Comparison of ENCODE assay signal across 9 cellular contexts in genomic region chr1:1069711-1070676, GRCh38. TPM values are rescaled to one million over a fixed set of nuclear protein-coding genes. Genes with fewer than 3 reads are reported as not detected.
A peak's percentile ranks its signal among the peaks of the same experiment; 100 is the strongest.
DNase-seq lines count a peak whose midpoint lies in the region; ATAC-seq, FAIRE-seq and TF ChIP-seq lines count a peak whose summit lies in the region.
"Had no signal": no experiment of that assay in that cellular context is flagged by ENCODE, and none has a peak within 500 bp of the region (broad histone marks: within the 10 kb centered on the region; RNA-seq: fewer than 3 reads in every experiment).

No MANE protein-coding gene starts in this region.

- H3K4me3 Mint-ChIP-seq in naive B cell: peak overlapping the region; percentile 59 to 87 (median 80)

- peaks cover 21 to 49% (median 38%) of the 10 kb centered on the region in 11 experiments for H3K27me3 ChIP-seq in BLaER1 treated with 17β-estradiol and CSF1 and Interleukin-3, amounts not matched to agents 10 nM and 100 nM
- no peaks in the 10 kb centered on the region for H3K27me3 ChIP-seq in HCT116 (ENCODE audit: insufficient read depth, low read length)
- H3K27me3 ChIP-seq in K562 (ENCODE audit: control insufficient read depth in 2 of 2, insufficient read depth in 2 of 2, low read length in 2 of 2): peaks cover 2 to 11% of the 10 kb centered on the region in 2 experiments; a peak in 2 of 5 replicates
- H3K27me3 ChIP-seq in thyroid gland: no peaks in the 10 kb centered on the region
- H3K27me3 ChIP-seq: body of pancreas had no signal

- H4K20me1 ChIP-seq in BLaER1 treated with 17β-estradiol and CSF1 and Interleukin-3, amounts not matched to agents 10 nM and 100 nM: peaks cover 0 to 52% (median 32%) of the 10 kb centered on the region in 11 experiments; a peak in 18 of 22 replicates
- H4K20me1 ChIP-seq in HCT116 (ENCODE audit: insufficient read depth): no peaks in the 10 kb centered on the region
- H4K20me1 ChIP-seq in K562 (replicated peaks; ENCODE audit: control insufficient read depth, insufficient read depth, low read length): peaks cover 7% of the 10 kb centered on the region; the same call in 1 of the 2 replicates

- H3K4me3 ChIP-seq in BLaER1 treated with 17β-estradiol and CSF1 and Interleukin-3, amounts not matched to agents 10 nM and 100 nM: peak overlapping the region; percentile 57 to 76 (median 64)
- H3K4me3 ChIP-seq in HCT116 (replicated peaks in 1 of 2; ENCODE audit: low read depth in 1 of 2, low read length in 2 of 2): peak overlapping the region; percentile 50 to 64
- peak overlapping the region; percentile 48 for H3K4me3 ChIP-seq in K562
- H3K4me3 ChIP-seq in thyroid gland (replicated peaks in 1 of 3): peak overlapping the region in 1 of 3 donors; percentile 35

- H3K27ac ChIP-seq in BLaER1 treated with 17β-estradiol and CSF1 and Interleukin-3, amounts not matched to agents 10 nM and 100 nM: peak overlapping the region in 6 of 11 experiments; percentile 4 to 36 (median 22); a peak in 7 of 22 replicates
- peak overlapping the region; percentile 79 for H3K27ac ChIP-seq in HCT116 (ENCODE audit: low read depth, low read length)
- no peak overlapping the region for H3K27ac ChIP-seq in K562 (ENCODE audit: extremely low read depth, low read depth, low read length)
- H3K27ac ChIP-seq in thyroid gland: no peak overlapping the region

- RAD21 ChIA-PET in HCT116 (lab: Charles Lee; ENCODE audit: low non-redundant PET in 1 of 2, low total read pairs in 2 of 2, uncharacterized antibody in 2 of 2, unreplicated experiment in 2 of 2): no interaction called here

- POLR2A ChIA-PET in HCT116 (lab: Charles Lee): interaction anchor here (0.7 to 1.0 kb wide), 2 partner anchors 51 to 371 kb away, joined by 3 to 7 read pairs; partner anchors contain the start of gene AGRN
- POLR2A ChIA-PET in K562 (lab: Yijun Ruan, JAX): interaction anchor here (0.7 to 1.0 kb wide), 2 partner anchors 9 to 11 kb away, joined by 3 to 4 read pairs; no protein-coding TSS in a partner anchor

- H3K9me3 ChIP-seq in BLaER1 treated with 17β-estradiol and CSF1 and Interleukin-3, amounts not matched to agents 10 nM and 100 nM (replicated peaks in 1 of 11): no peaks in the 10 kb centered on the region
- H3K9me3 ChIP-seq in HCT116 (ENCODE audit: control insufficient read depth in 1 of 2, insufficient read depth in 1 of 2, low read depth in 1 of 2, low read length in 2 of 2) (no peaks in the 10 kb centered on the region), K562 (replicated peaks; ENCODE audit: control insufficient read depth, insufficient read depth, low read depth, low read length) (no peaks in the 10 kb centered on the region), thyroid gland (no peaks in the 10 kb centered on the region)
- H3K9me3 ChIP-seq: body of pancreas had no signal

- intact Hi-C loops in HCT116 (cut with micrococcal nuclease): loop anchor here (5.0 kb wide), 2 partner anchors 68 to 277 kb away; partner anchors contain the start of genes DVL1 and HES4
- intact Hi-C loops in K562 (cut with micrococcal nuclease): no loop called here
- intact Hi-C loops in thyroid gland (cut with DNase I): no loop called here

- TF ChIP-seq POLR2A in HCT116 (IDR thresholded peaks at IDR 0.05; ENCODE audit: borderline replicate concordance, extremely low read depth, insufficient read depth, insufficient read length) (no peak), K562 (conservative IDR thresholded peaks at IDR 0.05) (no peak), thyroid gland (IDR thresholded peaks at IDR 0.05) (no peak)

- peak; percentile 65 for FAIRE-seq in K562 (lab: Jason Lieb, UNC)

- H3K9me3 Mint-ChIP-seq in naive B cell: no peaks in the 10 kb centered on the region

- no peaks in the 10 kb centered on the region for H3K36me3 Mint-ChIP-seq in naive B cell

- H2AFZ ChIP-seq in HCT116 (ENCODE audit: low read depth, low read length, poor library complexity, severe bottlenecking): no peak overlapping the region
- peak overlapping the region; percentile 96 for H2AFZ ChIP-seq in K562 (ENCODE audit: low read depth, low read length)

- TF ChIP-seq EP300 in K562 (IDR thresholded peaks at IDR 0.05; ENCODE audit: low read length): no peak

- TF ChIP-seq CTCF in HCT116 (IDR thresholded peaks at IDR 0.05 in 2 of 3, conservative IDR thresholded peaks at IDR 0.05 in 1 of 3; ENCODE audit: borderline replicate concordance in 1 of 3, insufficient read depth in 1 of 3, low read depth in 2 of 3, low read length in 2 of 3) (no peak), K562 (IDR thresholded peaks at IDR 0.05 in 2 of 3, conservative IDR thresholded peaks at IDR 0.05 in 1 of 3; ENCODE audit: insufficient read depth in 2 of 3, low read depth in 1 of 3, low read length in 3 of 3) (no peak), thyroid gland (IDR thresholded peaks at IDR 0.05) (no peak)

- WGBS in K562 (ENCODE audit: insufficient coverage, low coverage, missing lambda C conversion rate): 17% methylated on average over 33 of the region's 40 CpGs
- WGBS in thyroid gland, 2 donors: 67 to 74% methylated on average over 5 to 18 of the region's 40 CpGs

- peaks cover 18 to 66% (median 53%) of the 10 kb centered on the region in 10 experiments for H3K4me1 ChIP-seq in BLaER1 treated with 17β-estradiol and CSF1 and Interleukin-3, amounts not matched to agents 10 nM and 100 nM
- H3K4me1 ChIP-seq in HCT116 (ENCODE audit: control insufficient read depth in 1 of 2, insufficient read depth in 2 of 2, low read length in 2 of 2) (peaks cover 38 to 67% of the 10 kb centered on the region in 2 experiments), K562 (replicated peaks in 1 of 2; ENCODE audit: control insufficient read depth in 2 of 2, insufficient read depth in 2 of 2, low read length in 2 of 2) (peaks cover 19 to 91% of the 10 kb centered on the region in 2 experiments; a peak in 4 of 5 replicates), thyroid gland (peaks cover 5 to 16% of the 10 kb centered on the region in 2 donors)

- H3K36me3 ChIP-seq in BLaER1 treated with 17β-estradiol and CSF1 and Interleukin-3, amounts not matched to agents 10 nM and 100 nM: no peaks in the 10 kb centered on the region
- H3K36me3 ChIP-seq in HCT116 (ENCODE audit: control insufficient read depth in 1 of 2, insufficient read depth in 2 of 2, low read length in 2 of 2): no peaks in the 10 kb centered on the region
- no peaks in the 10 kb centered on the region for H3K36me3 ChIP-seq in K562 (ENCODE audit: control insufficient read depth, insufficient read depth, low read length)
- no peaks in the 10 kb centered on the region for H3K36me3 ChIP-seq in thyroid gland

- no peak for TF ChIP-seq RAD21 in HCT116 (IDR thresholded peaks at IDR 0.05; ENCODE audit: low read depth)
- TF ChIP-seq RAD21 in K562 (CRISPR knock-in tag; conservative IDR thresholded peaks at IDR 0.05 in 1 of 2, IDR thresholded peaks at IDR 0.05 in 1 of 2): 0 out of 4 replicates have a peak, but pooled peaks of 1 of the 2 experiments have one; percentile 6

- in situ Hi-C loops in K562 (cut with MboI): loop anchor here (10.0 kb wide), 1 partner anchor 85 kb away; the partner anchor contains the start of gene PERM1
- in situ Hi-C loops in G401 (cut with HindIII; ENCODE audit: low sequenced_read_pairs): no loop called here

- H3K27me3 Mint-ChIP-seq in naive B cell: peaks cover 4 to 14% (median 8%) of the 10 kb centered on the region in 3 donors

- peak overlapping the region in 8 of 11 experiments; percentile 25 to 66 (median 58); a peak in 15 of 22 replicates for H3K9ac ChIP-seq in BLaER1 treated with 17β-estradiol and CSF1 and Interleukin-3, amounts not matched to agents 10 nM and 100 nM
- peak overlapping the region; percentile 72 for H3K9ac ChIP-seq in HCT116 (ENCODE audit: low read length)
- H3K9ac ChIP-seq in K562 (ENCODE audit: insufficient read depth in 1 of 2, low read depth in 2 of 2, low read length in 2 of 2): peak overlapping the region; percentile 14 to 88; a peak in 3 of 4 replicates

- peaks cover 4% of the 10 kb centered on the region for H3K9me1 ChIP-seq in K562 (ENCODE audit: control insufficient read depth, insufficient read depth, low read length)

- H3K27ac Mint-ChIP-seq in naive B cell: peak overlapping the region in 5 of 6 donors; percentile 81 to 96 (median 94)

- H3K79me2 ChIP-seq in HCT116 (ENCODE audit: insufficient read depth, low read length) (peaks cover 3% of the 10 kb centered on the region; the same call in 1 of the 2 replicates), K562 (ENCODE audit: control insufficient read depth, insufficient read depth, low read length) (no peaks in the 10 kb centered on the region)

- ATAC-seq in HCT116 (no peak), K562 (peak; percentile 6), naive B cell (ENCODE audit: low read depth in 2 of 2) (peak; percentile 32 to 52)

- DNase-seq in HCT116 (ENCODE audit: low read depth, low spot score) (no peak), K562 (ENCODE audit: extremely low read depth in 1 of 4, low spot score in 3 of 4) (peak; percentile 46 to 60 (median 52)), naive B cell (peak; percentile 57), NCI-H2196 (lab: John Stamatoyannopoulos, UW; ENCODE audit: unreplicated experiment) (no peak), G401 (ENCODE audit: low spot score) (no peak), T-helper 9 cell (no peak), thyroid gland (no peak)

- no TSS peak for BruUV-seq in HCT116 (replicated peaks; lab: Mats Ljungman, UMichigan)
- no TSS peak for BruUV-seq in K562 (replicated peaks; lab: Mats Ljungman, UMichigan)

- H3K4me2 ChIP-seq in BLaER1 treated with 17β-estradiol and CSF1 and Interleukin-3, amounts not matched to agents 10 nM and 100 nM: peak overlapping the region; percentile 89 to 99 (median 98)
- H3K4me2 ChIP-seq in HCT116 (ENCODE audit: low read length) (peak overlapping the region; percentile 90), K562 (ENCODE audit: insufficient read depth, low read length) (peak overlapping the region; percentile 81)

- CTCF ChIA-PET in HCT116 (lab: Charles Lee) (interaction anchor here (0.7 kb wide), 1 partner anchor 159 kb away, joined by 4 read pairs; no protein-coding TSS in a partner anchor), K562 (lab: Yijun Ruan, JAX; ENCODE audit: low intra/inter-chr PET ratio) (no interaction called here)

- H3K4me1 Mint-ChIP-seq in naive B cell: peaks cover 12 to 22% (median 20%) of the 10 kb centered on the region in 3 donors

- H3K9me2 ChIP-seq in HCT116 (ENCODE audit: insufficient read depth): no peaks in the 10 kb centered on the region

RNA-seq across cellular contexts. Expression of gene RNF223, which starts 4.1 kb away (rescaled TPM):
- total RNA-seq in HCT116 (2021; ENCODE audit: unreplicated experiment): 6.3 TPM
- 8.6 and 8.7 TPM in 2 replicates for polyA plus RNA-seq in HCT116 (2012)
- 0.35 TPM in 1 of 2 replicates, not detected in the other for total RNA-seq in K562 (2011; cell fraction: chromatin; rRNA removed; ENCODE audit: low replicate concordance)
- total RNA-seq in K562 (2011; cell fraction: nucleolus; rRNA removed): 0.17 TPM in 1 of 2 replicates, not detected in the other
- total RNA-seq in K562 (2011; cell fraction: nucleoplasm; rRNA removed): not detected in 2 replicates
- total RNA-seq in K562 (2014; rRNA removed): 0.32 TPM in 1 of 2 replicates, not detected in the other
- not detected in 2 replicates for total RNA-seq in K562 (2014; rRNA removed; fragmentation: Illumina TruSeq; extraction: Trizol)
- total RNA-seq in K562 (2015; rRNA removed; fragmentation: Illumina TruSeq; extraction: Trizol): not detected in 2 replicates
- total RNA-seq in K562 (2021): not detected in 2 replicates
- polyA plus RNA-seq in K562 (2011; rRNA removed): 0.04 TPM in 2 replicates
- polyA plus RNA-seq in K562 (2011; cell fraction: cytosol; rRNA removed): 0.04 and 0.06 TPM in 2 replicates
- polyA plus RNA-seq in K562 (2011; cell fraction: nucleus; rRNA removed): 0.06 and 0.07 TPM in 2 replicates
- 0.04 and 0.11 TPM in 2 replicates for polyA plus RNA-seq in K562 (2012)
- not detected in 2 replicates for polyA plus RNA-seq in K562 (2014; fragmentation: Illumina TruSeq; extraction: Trizol)
- not detected for polyA plus RNA-seq in K562 (2014; fragmentation: Nextera tagmentation; extraction: Ambion mirVana)
- not detected in 2 replicates for polyA plus RNA-seq in K562 (2014; rRNA removed)
- not detected in 2 replicates for polyA minus RNA-seq in K562 (2011; rRNA and poly(A)+ RNA removed)
- not detected in 2 replicates for polyA minus RNA-seq in K562 (2011; cell fraction: cytosol; rRNA and poly(A)+ RNA removed)
- 0.13 and 0.22 TPM in 2 replicates for polyA minus RNA-seq in K562 (2011; cell fraction: nucleus; rRNA and poly(A)+ RNA removed)
- not detected for polyA plus RNA-seq in naive B cell (ENCODE audit: low read depth in 6 of 6)
- 3.5 and 4.3 TPM in 2 replicates for total RNA-seq in G401 (2014; rRNA removed; shearing (Covaris generic))
- not detected for total RNA-seq in thyroid gland

RNA-seq across cellular contexts. Expression of gene C1orf159, which starts 45.9 kb away (rescaled TPM):
- total RNA-seq in HCT116 (2021; ENCODE audit: unreplicated experiment) (22.7 TPM), K562 (2014; rRNA removed) (34.0 and 50.2 TPM in 2 replicates), K562 (2014; rRNA removed; fragmentation: Illumina TruSeq; extraction: Trizol) (1.0 and 1.4 TPM in 2 replicates), K562 (2015; rRNA removed; fragmentation: Illumina TruSeq; extraction: Trizol) (10.6 and 12.2 TPM in 2 replicates), K562 (2021) (42.3 and 46.4 TPM in 2 replicates), thyroid gland (10 to 100 TPM; 10.3 to 27.6 (median 19.6) TPM)
- polyA plus RNA-seq in HCT116 (2012): 11.0 and 13.4 TPM in 2 replicates
- 35.9 and 114 TPM in 2 replicates for total RNA-seq in K562 (2011; cell fraction: chromatin; rRNA removed; ENCODE audit: low replicate concordance)
- 121 and 123 TPM in 2 replicates for total RNA-seq in K562 (2011; cell fraction: nucleolus; rRNA removed)
- total RNA-seq in K562 (2011; cell fraction: nucleoplasm; rRNA removed): 60.4 and 67.1 TPM in 2 replicates
- polyA plus RNA-seq in K562 (2011; rRNA removed) (13.2 and 23.8 TPM in 2 replicates), K562 (2014; fragmentation: Illumina TruSeq; extraction: Trizol) (6.3 and 17.8 TPM in 2 replicates), K562 (2014; fragmentation: Nextera tagmentation; extraction: Ambion mirVana) (under 1 TPM; 0.28 to 0.60 TPM), K562 (2014; rRNA removed) (52.8 and 54.9 TPM in 2 replicates), naive B cell (ENCODE audit: low read depth in 6 of 6) (1 to 10 TPM in 5 of 6 donors, not detected in 1; 2.0 to 6.3 (median 4.3) TPM)
- polyA plus RNA-seq in K562 (2011; cell fraction: cytosol; rRNA removed): 21.2 and 54.5 TPM in 2 replicates
- polyA plus RNA-seq in K562 (2011; cell fraction: nucleus; rRNA removed): 125 and 192 TPM in 2 replicates
- polyA plus RNA-seq in K562 (2012): 23.9 and 32.3 TPM in 2 replicates
- 3.2 and 3.9 TPM in 2 replicates for polyA minus RNA-seq in K562 (2011; rRNA and poly(A)+ RNA removed)
- 12.4 and 13.6 TPM in 2 replicates for polyA minus RNA-seq in K562 (2011; cell fraction: cytosol; rRNA and poly(A)+ RNA removed)
- polyA minus RNA-seq in K562 (2011; cell fraction: nucleus; rRNA and poly(A)+ RNA removed): 34.3 and 38.5 TPM in 2 replicates
- 11.9 and 17.1 TPM in 2 replicates for total RNA-seq in G401 (2014; rRNA removed; shearing (Covaris generic))

RNA-seq across cellular contexts. Expression of gene AGRN, which starts 50.1 kb away (rescaled TPM):
- total RNA-seq in HCT116 (2021; ENCODE audit: unreplicated experiment) (134 TPM), K562 (2014; rRNA removed) (29.5 and 37.2 TPM in 2 replicates), K562 (2014; rRNA removed; fragmentation: Illumina TruSeq; extraction: Trizol) (4.5 and 4.9 TPM in 2 replicates), K562 (2015; rRNA removed; fragmentation: Illumina TruSeq; extraction: Trizol) (12.0 and 13.2 TPM in 2 replicates), K562 (2021) (89.7 and 111 TPM in 2 replicates), thyroid gland (100 to 1,000 TPM in 3 of 4 donors, 10 to 100 TPM in 1; 68.3 to 147 (median 129) TPM)
- polyA plus RNA-seq in HCT116 (2012): 71.3 and 82.2 TPM in 2 replicates
- 268 and 576 TPM in 2 replicates for total RNA-seq in K562 (2011; cell fraction: chromatin; rRNA removed; ENCODE audit: low replicate concordance)
- total RNA-seq in K562 (2011; cell fraction: nucleolus; rRNA removed): 387 and 414 TPM in 2 replicates
- 326 and 377 TPM in 2 replicates for total RNA-seq in K562 (2011; cell fraction: nucleoplasm; rRNA removed)
- polyA plus RNA-seq in K562 (2011; rRNA removed) (18.1 and 39.0 TPM in 2 replicates), K562 (2014; fragmentation: Illumina TruSeq; extraction: Trizol) (19.2 and 34.8 TPM in 2 replicates), K562 (2014; fragmentation: Nextera tagmentation; extraction: Ambion mirVana) (under 1 TPM; 0.04 to 0.06 TPM), K562 (2014; rRNA removed) (49.3 and 67.7 TPM in 2 replicates), naive B cell (ENCODE audit: low read depth in 6 of 6) (under 1 TPM in 2 of 6 donors, not detected in 4; 0.04 to 0.52 TPM)
- polyA plus RNA-seq in K562 (2011; cell fraction: cytosol; rRNA removed): 28.0 and 43.3 TPM in 2 replicates
- polyA plus RNA-seq in K562 (2011; cell fraction: nucleus; rRNA removed): 483 and 499 TPM in 2 replicates
- 66.2 and 73.2 TPM in 2 replicates for polyA plus RNA-seq in K562 (2012)
- 12.6 and 21.4 TPM in 2 replicates for polyA minus RNA-seq in K562 (2011; rRNA and poly(A)+ RNA removed)
- 33.4 and 47.6 TPM in 2 replicates for polyA minus RNA-seq in K562 (2011; cell fraction: cytosol; rRNA and poly(A)+ RNA removed)
- polyA minus RNA-seq in K562 (2011; cell fraction: nucleus; rRNA and poly(A)+ RNA removed): 68.5 and 80.0 TPM in 2 replicates
- total RNA-seq in G401 (2014; rRNA removed; shearing (Covaris generic)): 103 and 106 TPM in 2 replicates

RNA-seq across cellular contexts. Expression of gene ISG15, which starts 56.7 kb away (rescaled TPM):
- total RNA-seq in HCT116 (2021; ENCODE audit: unreplicated experiment) (140 TPM), K562 (2014; rRNA removed) (58.3 and 70.7 TPM in 2 replicates), K562 (2014; rRNA removed; fragmentation: Illumina TruSeq; extraction: Trizol) (0.40 and 0.54 TPM in 2 replicates), K562 (2015; rRNA removed; fragmentation: Illumina TruSeq; extraction: Trizol) (10.8 and 11.6 TPM in 2 replicates), K562 (2021) (31.1 and 32.5 TPM in 2 replicates), thyroid gland (10 to 100 TPM; 18.5 to 57.5 (median 37.8) TPM)
- polyA plus RNA-seq in HCT116 (2012): 209 and 352 TPM in 2 replicates
- total RNA-seq in K562 (2011; cell fraction: chromatin; rRNA removed; ENCODE audit: low replicate concordance): 2.7 and 7.4 TPM in 2 replicates
- 13.3 and 15.0 TPM in 2 replicates for total RNA-seq in K562 (2011; cell fraction: nucleolus; rRNA removed)
- total RNA-seq in K562 (2011; cell fraction: nucleoplasm; rRNA removed): 6.9 and 9.5 TPM in 2 replicates
- polyA plus RNA-seq in K562 (2011; rRNA removed) (14.5 and 15.7 TPM in 2 replicates), K562 (2014; fragmentation: Illumina TruSeq; extraction: Trizol) (2.6 and 12.8 TPM in 2 replicates), K562 (2014; fragmentation: Nextera tagmentation; extraction: Ambion mirVana) (10 to 100 TPM in 1 of 2 experiments, 1 to 10 TPM in 1; 7.2 to 12.2 TPM), K562 (2014; rRNA removed) (50.8 and 56.1 TPM in 2 replicates), naive B cell (ENCODE audit: low read depth in 6 of 6) (100 to 1,000 TPM in 4 of 6 donors, 10 to 100 TPM in 2; 55.1 to 183 (median 124) TPM)
- 26.4 and 90.5 TPM in 2 replicates for polyA plus RNA-seq in K562 (2011; cell fraction: cytosol; rRNA removed)
- 11.7 and 19.4 TPM in 2 replicates for polyA plus RNA-seq in K562 (2011; cell fraction: nucleus; rRNA removed)
- polyA plus RNA-seq in K562 (2012): 26.7 and 43.1 TPM in 2 replicates
- 1.9 and 3.6 TPM in 2 replicates for polyA minus RNA-seq in K562 (2011; rRNA and poly(A)+ RNA removed)
- polyA minus RNA-seq in K562 (2011; cell fraction: cytosol; rRNA and poly(A)+ RNA removed): 6.9 and 7.5 TPM in 2 replicates
- 1.9 and 5.0 TPM in 2 replicates for polyA minus RNA-seq in K562 (2011; cell fraction: nucleus; rRNA and poly(A)+ RNA removed)
- total RNA-seq in G401 (2014; rRNA removed; shearing (Covaris generic)): 213 and 304 TPM in 2 replicates

Comparison
In these comparisons a context has a peak if more than half of its experiments do, and no peak if none do; other contexts are left out.
1. H3K27ac ChIP-seq: peak in BLaER1 treated with 17β-estradiol and CSF1 and Interleukin-3, amounts not matched to agents 10 nM and 100 nM (6 of 11) and HCT116 (single experiment); none in K562 (single experiment) and thyroid gland (0 of 3).
2. DNase-seq: peak in K562 (4 of 4) and naive B cell (single experiment); none in HCT116 (single experiment), NCI-H2196 (single experiment), G401 (single experiment), T-helper 9 cell (single experiment) and thyroid gland (0 of 2).
3. Peak in every context shown above with its lines, with median percentiles within 50 percentile points of each other: H3K4me2 ChIP-seq and H3K9ac ChIP-seq.